8 cellular contexts compared by ENCODE assay signal in genomic region chr19:35776102-35776788, GRCh38. TPM values are rescaled to one million over a fixed set of nuclear protein-coding genes. Genes with fewer than 3 reads are reported as not detected.
A peak's percentile ranks its signal among the peaks of the same experiment; 100 is the strongest.
DNase-seq lines count a peak whose midpoint lies in the region; ATAC-seq and TF ChIP-seq lines count a peak whose summit lies in the region.

No MANE protein-coding gene starts in this region.

- peak overlapping the region; percentile 68 for H3K4me3 ChIP-seq in BE2C (ENCODE audit: low read depth, low read length)
- H3K4me3 ChIP-seq in KMS-11 (IDR thresholded peaks at IDR 0.05; ENCODE audit: insufficient read depth, low read depth, low read length): no peak overlapping the region

- H3K4me3 Mint-ChIP-seq in naive thymus-derived CD8-positive, alpha-beta T cell: peak overlapping the region; percentile 64 to 88 (median 76)

- H3K27ac Mint-ChIP-seq in naive thymus-derived CD8-positive, alpha-beta T cell: peak overlapping the region in 2 of 10 donors; percentile 29 to 68

- H3K9me3 ChIP-seq in BE2C: no peaks in the 10 kb centered on the region

- no peak overlapping the region for H3K27ac ChIP-seq in KMS-11

- H3K4me1 Mint-ChIP-seq in naive thymus-derived CD8-positive, alpha-beta T cell: peaks cover 8 to 23% (median 18%) of the 10 kb centered on the region in 4 donors

- no peaks in the 10 kb centered on the region for H3K9me3 Mint-ChIP-seq in naive thymus-derived CD8-positive, alpha-beta T cell

- H3K27me3 Mint-ChIP-seq in naive thymus-derived CD8-positive, alpha-beta T cell: no peaks in the 10 kb centered on the region

- H3K4me2 ChIP-seq in KMS-11: peak overlapping the region; percentile 74

- H3K4me1 ChIP-seq in BE2C: peaks cover 6% of the 10 kb centered on the region
- H3K4me1 ChIP-seq in KMS-11 (ENCODE audit: low read depth, poor library complexity, severe bottlenecking): peaks cover 10% of the 10 kb centered on the region

- 0 out of 2 replicates have a peak, but pooled peaks cover 8% of the 10 kb centered on the region for H3K79me2 ChIP-seq in KMS-11 (ENCODE audit: insufficient read depth, low read depth)

- peak overlapping the region; percentile 44; the same call in 1 of the 2 replicates for H2AFZ ChIP-seq in KMS-11 (ENCODE audit: low read depth)

- DNase-seq in BE2C (peak; percentile 39), cerebellum (ENCODE audit: low spot score) (peak; percentile 26), cortex of kidney (lab: John Stamatoyannopoulos, UW) (no peak), DMS53 treated with DMSO at 0.1 percent for 48 hours (lab: John Stamatoyannopoulos, UW; ENCODE audit: unreplicated experiment) (no peak)
- no peak for DNase-seq in naive thymus-derived CD8-positive, alpha-beta T cell

- H3K27me3 ChIP-seq in BE2C: no peaks in the 10 kb centered on the region
- H3K27me3 ChIP-seq in KMS-11 (ENCODE audit: insufficient read depth, low read depth): no peaks in the 10 kb centered on the region

- POLR2A ChIA-PET in naive thymus-derived CD8-positive, alpha-beta T cell (lab: Charles Lee): interaction anchor here (0.6 to 1.0 kb wide), 3 partner anchors 14 to 83 kb away, joined by 3 to 5 read pairs (median 5); partner anchors contain the start of gene IGFLR1

- peaks cover 0 to 2% (median 2%) of the 10 kb centered on the region in 3 donors for H3K36me3 Mint-ChIP-seq in naive thymus-derived CD8-positive, alpha-beta T cell

- H3K36me3 ChIP-seq in BE2C: no peaks in the 10 kb centered on the region
- H3K36me3 ChIP-seq in KMS-11 (ENCODE audit: insufficient read depth): no peaks in the 10 kb centered on the region

- ATAC-seq in naive thymus-derived CD8-positive, alpha-beta T cell: no peak
- ATAC-seq in HG03378 (IDR thresholded peaks at IDR 0.05; ENCODE audit: unreplicated experiment) (no peak), GM18868 (IDR thresholded peaks at IDR 0.05; ENCODE audit: unreplicated experiment) (no peak)

- TF ChIP-seq CTCF in BE2C (IDR thresholded peaks at IDR 0.05; ENCODE audit: low read depth, low read length) (no peak), KMS-11 (conservative IDR thresholded peaks at IDR 0.05; ENCODE audit: low read depth, low read length) (no peak)

- no peak overlapping the region for H3K9ac ChIP-seq in KMS-11

- H4K20me1 ChIP-seq in KMS-11 (ENCODE audit: insufficient read depth): no peaks in the 10 kb centered on the region

RNA-seq across cellular contexts. Expression of gene ARHGAP33, which starts 0.9 kb away (rescaled TPM):
- polyA plus RNA-seq in BE2C (2012; ENCODE audit: insufficient read depth, insufficient read length, low read depth): 21.1 TPM
- total RNA-seq in cerebellum: 55.6 TPM
- 10 to 100 TPM in 1 of 2 experiments, 1 to 10 TPM in 1; 8.7 to 11.1 TPM for total RNA-seq in naive thymus-derived CD8-positive, alpha-beta T cell
- polyA plus RNA-seq in naive thymus-derived CD8-positive, alpha-beta T cell: under 1 TPM in 1 of 3 donors, not detected in 2; 0.13 TPM

RNA-seq across cellular contexts. Expression of gene PROSER3, which starts 18.3 kb away (rescaled TPM):
- 15.9 TPM for polyA plus RNA-seq in BE2C (2012; ENCODE audit: insufficient read depth, insufficient read length, low read depth)
- 6.4 TPM for total RNA-seq in cerebellum
- 10 to 100 TPM; 42.0 to 43.5 TPM for total RNA-seq in naive thymus-derived CD8-positive, alpha-beta T cell
- polyA plus RNA-seq in naive thymus-derived CD8-positive, alpha-beta T cell: 1 to 10 TPM; 3.4 to 7.4 (median 5.8) TPM

RNA-seq across cellular contexts. Expression of gene HSPB6, which starts 19.4 kb away (rescaled TPM):
- polyA plus RNA-seq in BE2C (2012; ENCODE audit: insufficient read depth, insufficient read length, low read depth): 1.1 TPM
- not detected for total RNA-seq in cerebellum
- not detected for total RNA-seq in naive thymus-derived CD8-positive, alpha-beta T cell
- polyA plus RNA-seq in naive thymus-derived CD8-positive, alpha-beta T cell: not detected

RNA-seq across cellular contexts. Expression of gene LIN37, which starts 27.9 kb away (rescaled TPM):
- 29.0 TPM for polyA plus RNA-seq in BE2C (2012; ENCODE audit: insufficient read depth, insufficient read length, low read depth)
- total RNA-seq in cerebellum: 11.1 TPM
- total RNA-seq in naive thymus-derived CD8-positive, alpha-beta T cell: 10 to 100 TPM; 14.0 to 16.6 TPM
- 10 to 100 TPM in 1 of 3 donors, 1 to 10 TPM in 2; 5.4 to 15.5 (median 8.1) TPM for polyA plus RNA-seq in naive thymus-derived CD8-positive, alpha-beta T cell

RNA-seq across cellular contexts. Expression of gene PSENEN, which starts 30.8 kb away (rescaled TPM):
- 58.3 TPM for polyA plus RNA-seq in BE2C (2012; ENCODE audit: insufficient read depth, insufficient read length, low read depth)
- total RNA-seq in cerebellum: 11.3 TPM
- 10 to 100 TPM; 23.0 to 26.2 TPM for total RNA-seq in naive thymus-derived CD8-positive, alpha-beta T cell
- 10 to 100 TPM; 68.7 to 76.5 (median 71.2) TPM for polyA plus RNA-seq in naive thymus-derived CD8-positive, alpha-beta T cell

Comparison
In these comparisons a context has a peak if more than half of its experiments do, and no peak if none do; other contexts are left out.
1. DNase-seq: peak in BE2C (single experiment) and cerebellum (single experiment); none in naive thymus-derived CD8-positive, alpha-beta T cell (0 of 10), cortex of kidney (single experiment) and DMS53 treated with DMSO at 0.1 percent for 48 hours (single experiment).